1 cellular context compared by ENCODE assay signal in the genomic region with DNA sequence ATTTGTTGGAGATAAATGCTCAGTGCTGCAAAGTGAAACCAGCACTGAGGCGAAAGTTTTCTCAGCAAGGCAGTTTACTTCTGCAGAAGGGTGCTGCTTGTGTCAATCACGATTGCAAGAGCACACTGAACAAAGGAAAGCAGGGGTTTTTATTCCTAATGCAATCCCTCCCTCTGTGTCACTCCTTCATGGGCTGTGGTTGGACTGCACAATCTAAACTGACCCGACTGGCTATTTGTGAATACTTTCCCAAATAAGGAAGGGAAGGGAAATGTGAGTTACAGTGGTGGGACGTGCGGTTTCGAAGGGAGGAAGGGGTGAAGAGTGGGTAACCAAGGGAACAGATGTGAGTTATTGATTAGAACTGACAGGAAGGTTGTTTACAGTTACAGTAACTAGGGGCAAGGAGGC. TPM values are rescaled to one million over a fixed set of nuclear protein-coding genes. Genes with fewer than 3 reads are reported as not detected.
"Had no signal": no experiment of that assay in that cellular context is flagged by ENCODE, and none has a peak within 500 bp of the region (broad histone marks: within the 10 kb centered on the region; RNA-seq: fewer than 3 reads in every experiment).

No MANE protein-coding gene starts in this region.

RNA-seq across cellular contexts. Expression of a gene that starts 15.2 kb away (rescaled TPM):
- total RNA-seq: M059J had no signal
